In genomic region chr17:58520843-58521430, GRCh38 we compare ENCODE assay signal across 8 cellular contexts. TPM values are rescaled to one million over a fixed set of nuclear protein-coding genes. Genes with fewer than 3 reads are reported as not detected.
DNase-seq lines count a peak whose midpoint lies in the region; ATAC-seq and TF ChIP-seq lines count a peak whose summit lies in the region.

No MANE protein-coding gene starts in this region.

- DNase-seq in AG09309 (ENCODE audit: low read depth), result no peak
- no peak for DNase-seq in GM10266 (ENCODE audit: extremely low spot score)
- peak; percentile 77 for DNase-seq in SK-MEL-5 (ENCODE audit: low read depth, low spot score)
- peak; percentile 51 for DNase-seq in hepatocyte (ENCODE audit: low spot score)
- no peak for DNase-seq in GM19240 (ENCODE audit: insufficient read length, low spot score)

- H3K9me3 ChIP-seq in hepatocyte (ENCODE audit: low read depth), result no peaks in the 10 kb centered on the region

- H3K27me3 ChIP-seq in hepatocyte, result no peaks in the 10 kb centered on the region

- H4K20me1 ChIP-seq in hepatocyte (ENCODE audit: insufficient read depth, poor library complexity, severe bottlenecking), result no peaks in the 10 kb centered on the region

- H3K4me1 ChIP-seq in hepatocyte (ENCODE audit: insufficient read depth), result peaks cover 22% of the 10 kb centered on the region

- H2AFZ ChIP-seq in hepatocyte, result no peak overlapping the region

- H3K9me2 ChIP-seq in hepatocyte (replicated peaks; ENCODE audit: insufficient read depth), result no peaks in the 10 kb centered on the region

- H3K27ac ChIP-seq in hepatocyte, result no peak overlapping the region

- H3K36me3 ChIP-seq in hepatocyte (replicated peaks; ENCODE audit: insufficient read depth, low read depth), result no peaks in the 10 kb centered on the region

- peak; percentile 35 for TF ChIP-seq CTCF in AG09309 (IDR thresholded peaks at IDR 0.05; ENCODE audit: control insufficient read depth, insufficient read depth, low read depth, low read length, missing control alignments)
- peak; percentile 18 for TF ChIP-seq CTCF in GM10266 (IDR thresholded peaks at IDR 0.05; ENCODE audit: control insufficient read depth, insufficient read depth, low read depth, missing control alignments)
- TF ChIP-seq CTCF in hepatocyte (IDR thresholded peaks at IDR 0.05; ENCODE audit: poor library complexity), result peak; percentile 36

- no peak overlapping the region for H3K4me3 ChIP-seq in AG09309 (ENCODE audit: control insufficient read depth, low read depth, low read length)
- H3K4me3 ChIP-seq in hepatocyte, result no peak overlapping the region

- H3K79me2 ChIP-seq in hepatocyte, result peaks cover 9% of the 10 kb centered on the region

- 63% methylated on average over 15 of the region's 15 CpGs for WGBS in hepatocyte (ENCODE audit: low lambda C conversion rate, missing lambda C conversion rate)

- no peak overlapping the region for H3K4me2 ChIP-seq in hepatocyte

- ATAC-seq in GM21447 (IDR thresholded peaks at IDR 0.05; ENCODE audit: unreplicated experiment) (no peak), GM18858 (IDR thresholded peaks at IDR 0.05; ENCODE audit: unreplicated experiment) (no peak), HG03354 (IDR thresholded peaks at IDR 0.05; ENCODE audit: poor library complexity, severe bottlenecking, unreplicated experiment) (no peak)

- in situ Hi-C loops in SK-MEL-5 (cut with HindIII; ENCODE audit: low pct_unique_long_range_greater_than_20kb, low sequenced_read_pairs), result no loop called here

RNA-seq across cellular contexts. Expression of gene MTMR4, which starts 6.5 kb away (rescaled TPM):
- 62.3 and 70.7 TPM in 2 replicates for total RNA-seq in SK-MEL-5 (2014; rRNA removed; shearing (Covaris generic))
- 32.8 and 52.5 TPM in 2 replicates for polyA plus RNA-seq in SK-MEL-5 (2015; cell fraction: cytosol; rRNA removed)
- polyA plus RNA-seq in SK-MEL-5 (2015; cell fraction: nucleus; rRNA removed), result 101 and 102 TPM in 2 replicates
- total RNA-seq in hepatocyte, result 38.2 and 47.8 TPM in 2 replicates
- 25.2 and 27.3 TPM in 2 replicates for polyA plus RNA-seq in hepatocyte

RNA-seq across cellular contexts. Expression of gene HSF5, which starts 32.7 kb away (rescaled TPM):
- total RNA-seq in SK-MEL-5 (2014; rRNA removed; shearing (Covaris generic)), result 0.08 TPM in 1 of 2 replicates, not detected in the other
- not detected in 2 replicates for polyA plus RNA-seq in SK-MEL-5 (2015; cell fraction: cytosol; rRNA removed)
- polyA plus RNA-seq in SK-MEL-5 (2015; cell fraction: nucleus; rRNA removed), result 0.07 TPM in 1 of 2 replicates, not detected in the other
- total RNA-seq in hepatocyte, result 0.03 TPM in 1 of 2 replicates, not detected in the other
- polyA plus RNA-seq in hepatocyte, result not detected in 2 replicates

Comparison
In these comparisons a context has a peak if more than half of its experiments do, and no peak if none do; other contexts are left out.
1. DNase-seq: peak in SK-MEL-5 (single experiment) and hepatocyte (single experiment); none in AG09309 (single experiment), GM10266 (single experiment) and GM19240 (single experiment).
2. Peak in every context shown above with its lines, with median percentiles within 50 percentile points of each other: CTCF ChIP-seq.